8 cellular contexts compared by ENCODE assay signal in the genomic region with DNA sequence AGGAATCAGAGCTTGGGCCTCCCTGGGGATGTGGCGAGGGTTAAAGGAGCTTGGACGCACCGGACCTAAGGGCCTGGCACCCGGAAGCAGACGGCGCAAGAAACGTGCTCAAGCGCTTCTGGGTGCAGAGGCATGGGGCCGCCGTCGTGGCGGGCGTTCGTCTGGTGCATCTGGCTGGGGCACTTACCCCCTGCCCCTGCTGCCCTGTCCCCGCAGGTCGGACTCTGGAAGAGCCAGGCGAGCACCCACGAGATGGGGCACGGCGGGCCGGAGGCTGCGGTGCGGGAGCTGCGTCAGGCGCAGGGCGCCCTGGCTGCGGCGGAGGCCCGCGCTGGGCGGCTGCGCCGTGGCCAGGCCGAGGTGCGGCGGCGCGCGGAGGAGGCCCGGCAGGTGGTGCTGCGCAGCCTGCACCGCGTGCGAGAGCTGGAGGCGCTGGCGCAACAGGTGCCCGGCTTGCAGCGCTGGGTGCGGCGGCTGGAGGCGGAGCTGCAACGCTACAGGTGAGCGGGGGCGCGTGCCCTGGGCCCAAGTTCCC. TPM values are rescaled to one million over a fixed set of nuclear protein-coding genes. Genes with fewer than 3 reads are reported as not detected.
A peak's percentile ranks its signal among the peaks of the same experiment; 100 is the strongest.
DNase-seq lines count a peak whose midpoint lies in the region; ATAC-seq lines count a peak whose summit lies in the region.

No MANE protein-coding gene starts in this region.

- H3K4me3 ChIP-seq in right cardiac atrium (ENCODE audit: low read length) = no peak overlapping the region

- no peak overlapping the region for H3K27ac ChIP-seq in right cardiac atrium (ENCODE audit: low read length)

- DNase-seq in ACHN (peak; percentile 35), NCI-H1092 treated with DMSO at 0.1 percent for 48 hours (lab: John Stamatoyannopoulos, UW) (peak; percentile 36), activated T-cell treated with anti-CD3 and anti-CD28 coated beads for 48 hours (ENCODE audit: low read depth) (peak; percentile 44), right cardiac atrium (peak in 2 of 3 donors; percentile 62 to 65), NCI-H226 (no peak), NCI-H524 treated with DMSO at 0.1 percent for 48 hours (lab: John Stamatoyannopoulos, UW) (no peak)
- peak; percentile 59 for DNase-seq in stimulated activated CD8-positive, alpha-beta memory T cell treated with anti-CD3 and anti-CD28 coated beads, Interleukin-4, amount 100 ng/mL, for 48 hours

- no peaks in the 10 kb centered on the region for H3K4me1 ChIP-seq in right cardiac atrium (ENCODE audit: control insufficient read depth, insufficient read depth, low read length)

- ATAC-seq in right cardiac atrium = peak in 1 of 2 donors; percentile 7
- no peak for ATAC-seq in HG02981 (IDR thresholded peaks at IDR 0.05; ENCODE audit: unreplicated experiment)

- no peaks in the 10 kb centered on the region for H3K9me3 ChIP-seq in right cardiac atrium (ENCODE audit: control insufficient read depth, low read length)

- 32% methylated on average over 55 of the region's 55 CpGs for WGBS in right cardiac atrium

- no peaks in the 10 kb centered on the region for H3K27me3 ChIP-seq in right cardiac atrium (ENCODE audit: control insufficient read depth, insufficient read depth)

- intact Hi-C loops in right cardiac atrium (cut with DNase I) = no loop called here

- in situ Hi-C loops in ACHN (cut with HindIII; ENCODE audit: low pct_ligation_motif_present, low pct_unique_long_range_greater_than_20kb, low sequenced_read_pairs) = no loop called here

RNA-seq across cellular contexts. Expression of a gene that starts 2.5 kb away (rescaled TPM):
- 1 to 10 TPM in 2 of 4 donors, under 1 TPM in 2; 0.69 to 1.2 (median 0.94) TPM for total RNA-seq in right cardiac atrium
- 1.2 TPM for polyA plus RNA-seq in right cardiac atrium

RNA-seq across cellular contexts. Expression of a gene that starts 9.8 kb away (rescaled TPM):
- total RNA-seq in right cardiac atrium = 1 to 10 TPM in 1 of 4 donors, under 1 TPM in 3; 0.06 to 1.0 (median 0.63) TPM
- polyA plus RNA-seq in right cardiac atrium = 0.11 TPM

RNA-seq across cellular contexts. Expression of a gene that starts 56.9 kb away (rescaled TPM):
- total RNA-seq in right cardiac atrium = not detected
- polyA plus RNA-seq in right cardiac atrium = not detected

Comparison
In these comparisons a context has a peak if more than half of its experiments do, and no peak if none do; other contexts are left out.
1. DNase-seq: peak in ACHN (single experiment), NCI-H1092 treated with DMSO at 0.1 percent for 48 hours (single experiment), activated T-cell treated with anti-CD3 and anti-CD28 coated beads for 48 hours (single experiment), right cardiac atrium (2 of 3) and stimulated activated CD8-positive, alpha-beta memory T cell treated with anti-CD3 and anti-CD28 coated beads, Interleukin-4, amount 100 ng/mL, for 48 hours (single experiment); none in NCI-H226 (single experiment) and NCI-H524 treated with DMSO at 0.1 percent for 48 hours (single experiment).